18 cellular contexts compared by ENCODE assay signal in the genomic region with DNA sequence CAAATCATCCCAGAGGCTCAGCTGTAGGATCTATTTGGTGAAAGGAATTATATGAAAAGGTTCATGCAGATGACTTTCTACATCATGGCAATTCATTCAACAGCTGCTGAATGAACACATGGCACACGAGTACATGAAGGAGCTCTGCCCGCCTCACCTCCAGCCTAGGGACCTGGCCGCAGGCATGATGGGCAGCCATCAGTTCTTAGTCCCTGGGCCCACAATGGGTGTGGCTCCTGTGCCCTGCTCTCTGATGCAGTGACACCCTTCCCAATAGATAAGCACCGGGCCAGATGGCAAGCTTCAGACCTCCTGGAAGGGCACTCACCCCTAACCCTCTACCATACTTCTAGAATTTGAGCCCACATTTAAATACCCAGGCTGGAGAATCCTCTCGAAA. TPM values are rescaled to one million over a fixed set of nuclear protein-coding genes. Genes with fewer than 3 reads are reported as not detected.
A peak's percentile ranks its signal among the peaks of the same experiment; 100 is the strongest.
DNase-seq lines count a peak whose midpoint lies in the region; ATAC-seq and TF ChIP-seq lines count a peak whose summit lies in the region.
"Had no signal": no experiment of that assay in that cellular context is flagged by ENCODE, and none has a peak within 500 bp of the region (broad histone marks: within the 10 kb centered on the region; RNA-seq: fewer than 3 reads in every experiment).

No MANE protein-coding gene starts in this region.

- H2AFZ ChIP-seq in OCI-LY7 (ENCODE audit: low read length), result no peak overlapping the region

- TF ChIP-seq EP300 in esophagus muscularis mucosa (IDR thresholded peaks at IDR 0.05), result no peak

- BruUV-seq in OCI-LY7 (replicated peaks; lab: Mats Ljungman, UMichigan), result no TSS peak

- POLR2A ChIA-PET in OCI-LY7 (lab: Charles Lee), result interaction anchor here (1.1 to 2.2 kb wide), 5 partner anchors 9 to 17 kb away, joined by 3 to 10 read pairs (median 4); no protein-coding TSS in a partner anchor

- H3K27ac ChIP-seq in OCI-LY7 (ENCODE audit: low read depth, low read length, poor library complexity, severe bottlenecking) (no peak overlapping the region), esophagus muscularis mucosa (replicated peaks in 1 of 4) (peak overlapping the region; percentile 93 to 96 (median 96)), neutrophil (peak overlapping the region; percentile 100)

- H3K9me2 ChIP-seq in OCI-LY7 (ENCODE audit: insufficient read depth, low read length), result no peaks in the 10 kb centered on the region

- ATAC-seq in HG03571 (IDR thresholded peaks at IDR 0.05; ENCODE audit: unreplicated experiment), result no peak
- ATAC-seq: activated CD4-positive, CD25-positive, alpha-beta regulatory T cell treated with anti-CD3 and anti-CD28 coated beads, Interleukin-2, amount 50 U/mL, for 24 hours; activated CD8-positive, alpha-beta T cell treated with anti-CD3 and anti-CD28 coated beads for 36 hours; K562; psoas muscle had no signal

- H3K9me3 ChIP-seq in OCI-LY7 (ENCODE audit: low read length), result no peaks in the 10 kb centered on the region
- H3K9me3 ChIP-seq in esophagus muscularis mucosa, result no peaks in the 10 kb centered on the region
- H3K9me3 ChIP-seq in neutrophil, result no peaks in the 10 kb centered on the region
- H3K9me3 ChIP-seq: adrenal gland, psoas muscle had no signal

- peaks cover 32% of the 10 kb centered on the region for H3K79me2 ChIP-seq in OCI-LY7 (ENCODE audit: insufficient read depth, low read depth, low read length)

- WGBS in esophagus muscularis mucosa, result 71% methylated on average over 5 of the region's 5 CpGs

- TF ChIP-seq CTCF in OCI-LY7 (conservative IDR thresholded peaks at IDR 0.05; ENCODE audit: low read length) (no peak), esophagus muscularis mucosa (IDR thresholded peaks at IDR 0.05) (no peak), neutrophil (IDR thresholded peaks at IDR 0.05) (no peak), GM13977 (IDR thresholded peaks at IDR 0.05; ENCODE audit: extremely low read depth, insufficient read depth, missing control alignments) (no peak)

- H3K4me3 ChIP-seq in OCI-LY7 (ENCODE audit: low read depth, low read length, poor library complexity, severe bottlenecking) (no peak overlapping the region), esophagus muscularis mucosa (no peak overlapping the region), neutrophil (ENCODE audit: low read depth in 1 of 2, low read length in 1 of 2) (peak overlapping the region; percentile 89 to 100)
- H3K4me3 ChIP-seq: K562 had no signal

- H3K27me3 ChIP-seq in esophagus muscularis mucosa (no peaks in the 10 kb centered on the region), neutrophil (peaks cover 14% of the 10 kb centered on the region)
- H3K27me3 ChIP-seq: adrenal gland had no signal

- no peak for TF ChIP-seq POLR2A in esophagus muscularis mucosa (IDR thresholded peaks at IDR 0.05; ENCODE audit: low read depth)

- H3K4me1 ChIP-seq in OCI-LY7 (ENCODE audit: insufficient read depth, low read length, poor library complexity, severe bottlenecking) (peaks cover 57% of the 10 kb centered on the region), esophagus muscularis mucosa (peaks cover 17 to 95% (median 88%) of the 10 kb centered on the region in 4 donors), neutrophil (ENCODE audit: control insufficient read depth in 1 of 2, insufficient read depth in 1 of 2, low read depth in 1 of 2, low read length in 1 of 2) (peaks cover 68 to 75% of the 10 kb centered on the region in 2 experiments)

- in situ Hi-C loops in GM13977 (cut with MboI; ENCODE audit: low pct_unique_long_range_greater_than_20kb, low sequenced_read_pairs, unreplicated experiment), result no loop called here

- intact Hi-C loops in OCI-LY7 (cut with micrococcal nuclease; ENCODE audit: unreplicated experiment), result loop anchor here (2.0 to 5.0 kb wide), 3 partner anchors 17 to 312 kb away; no protein-coding TSS in a partner anchor
- intact Hi-C loops in esophagus muscularis mucosa (cut with DNase I), result loop anchor here (2.0 to 5.0 kb wide), 2 partner anchors 48 to 89 kb away; no protein-coding TSS in a partner anchor

- CTCF ChIA-PET in OCI-LY7 (lab: Charles Lee; ENCODE audit: unreplicated experiment), result interaction anchor here (0.5 kb wide), 1 partner anchor 19 kb away, joined by 3 read pairs; no protein-coding TSS in a partner anchor

- H4K20me1 ChIP-seq in OCI-LY7 (ENCODE audit: insufficient read depth, low read length), result peaks cover 12% of the 10 kb centered on the region

- peak overlapping the region; percentile 85 for H3K4me2 ChIP-seq in OCI-LY7 (ENCODE audit: low read length)

- H3K36me3 ChIP-seq in OCI-LY7 (ENCODE audit: insufficient read depth, low read length), result no peaks in the 10 kb centered on the region
- H3K36me3 ChIP-seq in esophagus muscularis mucosa, result no peaks in the 10 kb centered on the region
- peaks cover 54% of the 10 kb centered on the region for H3K36me3 ChIP-seq in neutrophil
- H3K36me3 ChIP-seq: adrenal gland had no signal

- DNase-seq in OCI-LY7 (ENCODE audit: low spot score) (no peak), esophagus muscularis mucosa (ENCODE audit: extremely low spot score) (no peak), GM13977 (ENCODE audit: low spot score) (no peak), ureter (ENCODE audit: low spot score) (no peak), COLO668 (lab: John Stamatoyannopoulos, UW; ENCODE audit: unreplicated experiment) (no peak)
- DNase-seq: activated CD8-positive, alpha-beta T cell treated with anti-CD3 and anti-CD28 coated beads for 36 hours; activated gamma-delta T cell; adrenal gland; DMS79 treated with DMSO at 0.1 percent for 48 hours; NCI-H1436 treated with DMSO at 0.1 percent for 48 hours; NCI-H510A; psoas muscle; RPMI8226; substantia nigra had no signal

RNA-seq across cellular contexts. Expression of a gene that starts 3.5 kb away (rescaled TPM):
- 19.9 and 26.4 TPM in 2 replicates for total RNA-seq in OCI-LY7 (2014; rRNA removed; shearing (Covaris generic))
- total RNA-seq in OCI-LY7 (2022) (14.7 and 19.2 TPM in 2 replicates), esophagus muscularis mucosa (10 to 100 TPM; 48.2 to 76.1 (median 62.5) TPM), ureter (15.7 TPM)

Comparison
In these comparisons a context has a peak if more than half of its experiments do, and no peak if none do; other contexts are left out.
1. H3K4me3 ChIP-seq: peak in neutrophil (2 of 2); none in OCI-LY7 (single experiment) and esophagus muscularis mucosa (0 of 4).